Comparison of ENCODE assay signal across 1 cellular context in the genomic region with DNA sequence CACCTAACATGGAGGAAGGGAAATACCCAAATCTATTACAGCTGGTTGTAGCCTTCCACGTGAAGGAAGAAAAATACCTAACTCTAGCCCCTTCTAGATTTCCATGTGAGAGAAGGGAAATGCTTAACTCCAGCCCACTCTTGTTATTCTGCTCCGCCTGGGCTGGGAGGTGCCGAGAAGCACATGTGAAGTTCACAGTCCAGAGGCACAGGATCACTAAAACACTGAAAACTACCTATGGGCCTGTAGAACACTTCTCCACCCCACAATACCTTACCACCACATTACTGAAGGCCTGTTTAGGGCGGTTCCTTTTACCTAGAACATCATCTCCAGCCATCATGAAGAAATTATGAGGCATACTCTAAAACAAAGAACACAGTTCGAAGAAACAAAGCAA.
TF ChIP-seq lines count a peak whose summit lies in the region.

No MANE protein-coding gene starts in this region.

TF ChIP-seq in K562, 482 proteins besides CTCF, POLR2A, EP300 and RAD21:
- TF ChIP-seq, protein P1, sequence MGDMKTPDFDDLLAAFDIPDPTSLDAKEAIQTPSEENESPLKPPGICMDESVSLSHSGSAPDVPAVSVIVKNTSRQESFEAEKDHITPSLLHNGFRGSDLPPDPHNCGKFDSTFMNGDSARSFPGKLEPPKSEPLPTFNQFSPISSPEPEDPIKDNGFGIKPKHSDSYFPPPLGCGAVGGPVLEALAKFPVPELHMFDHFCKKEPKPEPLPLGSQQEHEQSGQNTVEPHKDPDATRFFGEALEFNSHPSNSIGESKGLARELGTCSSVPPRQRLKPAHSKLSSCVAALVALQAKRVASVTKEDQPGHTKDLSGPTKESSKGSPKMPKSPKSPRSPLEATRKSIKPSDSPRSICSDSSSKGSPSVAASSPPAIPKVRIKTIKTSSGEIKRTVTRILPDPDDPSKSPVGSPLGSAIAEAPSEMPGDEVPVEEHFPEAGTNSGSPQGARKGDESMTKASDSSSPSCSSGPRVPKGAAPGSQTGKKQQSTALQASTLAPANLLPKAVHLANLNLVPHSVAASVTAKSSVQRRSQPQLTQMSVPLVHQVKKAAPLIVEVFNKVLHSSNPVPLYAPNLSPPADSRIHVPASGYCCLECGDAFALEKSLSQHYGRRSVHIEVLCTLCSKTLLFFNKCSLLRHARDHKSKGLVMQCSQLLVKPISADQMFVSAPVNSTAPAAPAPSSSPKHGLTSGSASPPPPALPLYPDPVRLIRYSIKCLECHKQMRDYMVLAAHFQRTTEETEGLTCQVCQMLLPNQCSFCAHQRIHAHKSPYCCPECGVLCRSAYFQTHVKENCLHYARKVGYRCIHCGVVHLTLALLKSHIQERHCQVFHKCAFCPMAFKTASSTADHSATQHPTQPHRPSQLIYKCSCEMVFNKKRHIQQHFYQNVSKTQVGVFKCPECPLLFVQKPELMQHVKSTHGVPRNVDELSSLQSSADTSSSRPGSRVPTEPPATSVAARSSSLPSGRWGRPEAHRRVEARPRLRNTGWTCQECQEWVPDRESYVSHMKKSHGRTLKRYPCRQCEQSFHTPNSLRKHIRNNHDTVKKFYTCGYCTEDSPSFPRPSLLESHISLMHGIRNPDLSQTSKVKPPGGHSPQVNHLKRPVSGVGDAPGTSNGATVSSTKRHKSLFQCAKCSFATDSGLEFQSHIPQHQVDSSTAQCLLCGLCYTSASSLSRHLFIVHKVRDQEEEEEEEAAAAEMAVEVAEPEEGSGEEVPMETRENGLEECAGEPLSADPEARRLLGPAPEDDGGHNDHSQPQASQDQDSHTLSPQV (IDR thresholded peaks at IDR 0.05), result 0 out of 2 replicates have a peak, but pooled peaks have one; percentile 7
- TF ChIP-seq ZNF3 (CRISPR knock-in tag; IDR thresholded peaks at IDR 0.05), result no peak
